In the genomic region with DNA sequence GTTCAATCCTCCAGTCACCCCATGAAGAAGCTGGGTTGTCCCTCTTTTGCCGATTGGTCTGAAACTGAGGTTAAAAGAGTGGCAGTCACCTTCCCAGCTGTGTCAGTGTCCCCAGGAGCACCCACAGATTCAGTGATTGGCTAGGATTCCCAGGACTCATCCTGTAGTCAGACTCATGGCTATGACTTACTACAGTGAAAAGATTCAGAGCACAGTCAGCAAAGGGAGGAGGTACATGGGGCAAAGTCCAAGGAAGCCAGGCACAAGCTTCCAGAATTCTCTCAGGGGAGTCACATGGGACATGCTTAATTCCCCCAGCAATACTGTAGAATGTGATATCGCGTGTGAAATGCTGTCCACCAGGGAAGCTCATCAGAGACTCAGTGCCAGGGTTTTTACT, we compare ENCODE assay signal across 13 cellular contexts.
"Had no signal": no experiment of that assay in that cellular context is flagged by ENCODE, and none has a peak within 500 bp of the region (broad histone marks: within the 10 kb centered on the region; RNA-seq: fewer than 3 reads in every experiment).

No MANE protein-coding gene starts in this region.

- H3K4me1 Mint-ChIP-seq: activated naive CD8-positive, alpha-beta T cell treated with anti-CD3 and anti-CD28 coated beads for 36 hours had no signal

- H3K27me3 ChIP-seq: breast epithelium, gastrocnemius medialis, right atrium auricular region had no signal

- H3K27ac ChIP-seq: breast epithelium, gastrocnemius medialis, right atrium auricular region had no signal

- H3K4me3 ChIP-seq: breast epithelium, gastrocnemius medialis, right atrium auricular region, smooth muscle cell had no signal

- H3K4me2 ChIP-seq: smooth muscle cell had no signal

- H3K4me1 ChIP-seq: breast epithelium, gastrocnemius medialis, right atrium auricular region had no signal

- H3K27me3 Mint-ChIP-seq: activated naive CD8-positive, alpha-beta T cell treated with anti-CD3 and anti-CD28 coated beads for 36 hours had no signal

- DNase-seq: activated CD4-positive, alpha-beta T cell treated with anti-CD3 and anti-CD28 coated beads, Interleukin-2, amount 50 U/mL, for 4 hours; activated CD4-positive, CD25-positive, alpha-beta regulatory T cell treated with anti-CD3 and anti-CD28 coated beads, Interleukin-2, amount 50 U/mL, for 72 hours; activated gamma-delta T cell; activated naive CD8-positive, alpha-beta T cell treated with anti-CD3 and anti-CD28 coated beads for 36 hours; activated T-cell treated with anti-CD3 and anti-CD28 coated beads, Interleukin-2, amount 50 U/mL, for 48 hours; gastrocnemius medialis; substantia nigra; trophoblast cell had no signal

- H3K4me3 Mint-ChIP-seq: activated naive CD8-positive, alpha-beta T cell treated with anti-CD3 and anti-CD28 coated beads for 36 hours had no signal

- FAIRE-seq: endometrium, keratinocyte had no signal

- H3K27ac Mint-ChIP-seq: activated naive CD8-positive, alpha-beta T cell treated with anti-CD3 and anti-CD28 coated beads for 36 hours had no signal

- ATAC-seq: gastrocnemius medialis had no signal
